Comparison of ENCODE assay signal across 23 cellular contexts in genomic region chr2:9220201-9220600, GRCh38. TPM values are rescaled to one million over a fixed set of nuclear protein-coding genes. Genes with fewer than 3 reads are reported as not detected.
DNase-seq lines count a peak whose midpoint lies in the region; ATAC-seq and TF ChIP-seq lines count a peak whose summit lies in the region.
"Had no signal": no experiment of that assay in that cellular context is flagged by ENCODE, and none has a peak within 500 bp of the region (broad histone marks: within the 10 kb centered on the region; RNA-seq: fewer than 3 reads in every experiment).

No MANE protein-coding gene starts in this region.

- ATAC-seq in lower lobe of right lung (peak; percentile 46 to 76), upper lobe of right lung (peak; percentile 34), GM21786 (IDR thresholded peaks at IDR 0.05; ENCODE audit: unreplicated experiment) (no peak)
- ATAC-seq: Right ventricle myocardium inferior had no signal

- H3K9me3 Mint-ChIP-seq in activated CD4-positive, alpha-beta memory T cell treated with anti-CD3 and anti-CD28 coated beads for 36 hours, result no peaks in the 10 kb centered on the region
- H3K9me3 Mint-ChIP-seq: CD14-positive monocyte had no signal

- DNase-seq in DMS53 (lab: John Stamatoyannopoulos, UW) (peak; percentile 55), DMS53 treated with DMSO at 0.1 percent for 48 hours (lab: John Stamatoyannopoulos, UW; ENCODE audit: unreplicated experiment) (no peak), NCI-H510A (lab: John Stamatoyannopoulos, UW) (peak; percentile 44), lower lobe of right lung (no peak), upper lobe of right lung (no peak), GM10266 (ENCODE audit: extremely low spot score) (no peak)
- DNase-seq in activated CD4-positive, alpha-beta memory T cell treated with anti-CD3 and anti-CD28 coated beads for 36 hours, result no peak
- DNase-seq: DND-41, GDM1, H9, Karpas-422, MV-4-11, NCI-H1105 treated with DMSO at 0.1 percent for 48 hours, NCI-H1694, NCI-H524, NCI-H82, T-helper 1 cell had no signal

- H3K36me3 ChIP-seq in lower lobe of right lung (no peaks in the 10 kb centered on the region), upper lobe of right lung (no peaks in the 10 kb centered on the region)

- H3K4me3 ChIP-seq in lower lobe of right lung, result no peak overlapping the region
- H3K4me3 ChIP-seq in upper lobe of right lung, result no peak overlapping the region
- H3K4me3 ChIP-seq: SJSA1 had no signal

- H3K27ac ChIP-seq in lower lobe of right lung (no peak overlapping the region), upper lobe of right lung (no peak overlapping the region)
- H3K27ac ChIP-seq: 22Rv1, SJSA1 had no signal

- H3K4me1 ChIP-seq in lower lobe of right lung (peaks cover 34% of the 10 kb centered on the region), upper lobe of right lung (peaks cover 20% of the 10 kb centered on the region)
- H3K4me1 ChIP-seq: SJSA1 had no signal

- POLR2A ChIA-PET in activated CD4-positive, alpha-beta memory T cell treated with anti-CD3 and anti-CD28 coated beads for 36 hours (lab: Charles Lee), result no interaction called here

- H3K36me3 Mint-ChIP-seq in activated CD4-positive, alpha-beta memory T cell treated with anti-CD3 and anti-CD28 coated beads for 36 hours, result no peaks in the 10 kb centered on the region

- no peak overlapping the region for H3K4me3 Mint-ChIP-seq in activated CD4-positive, alpha-beta memory T cell treated with anti-CD3 and anti-CD28 coated beads for 36 hours
- H3K4me3 Mint-ChIP-seq: B cell, CD14-positive monocyte, H9 had no signal

- no peak overlapping the region for H3K27ac Mint-ChIP-seq in activated CD4-positive, alpha-beta memory T cell treated with anti-CD3 and anti-CD28 coated beads for 36 hours
- H3K27ac Mint-ChIP-seq: B cell, CD14-positive monocyte, H9 had no signal

- no peak for TF ChIP-seq CTCF in lower lobe of right lung (IDR thresholded peaks at IDR 0.05)
- no peak for TF ChIP-seq CTCF in upper lobe of right lung (IDR thresholded peaks at IDR 0.05)
- TF ChIP-seq CTCF in GM10266 (IDR thresholded peaks at IDR 0.05; ENCODE audit: control insufficient read depth, insufficient read depth, low read depth, missing control alignments), result no peak

- CTCF ChIA-PET in activated CD4-positive, alpha-beta memory T cell treated with anti-CD3 and anti-CD28 coated beads for 36 hours (lab: Charles Lee), result no interaction called here

- intact Hi-C loops in lower lobe of right lung (cut with DNase I), result no loop called here
- intact Hi-C loops in upper lobe of right lung (cut with DNase I), result no loop called here
- intact Hi-C loops in activated CD4-positive, alpha-beta memory T cell treated with anti-CD3 and anti-CD28 coated beads for 36 hours (cut with micrococcal nuclease), result no loop called here

- no peaks in the 10 kb centered on the region for H3K27me3 ChIP-seq in lower lobe of right lung (ENCODE audit: low read depth)
- no peaks in the 10 kb centered on the region for H3K27me3 ChIP-seq in upper lobe of right lung
- H3K27me3 ChIP-seq: SJSA1 had no signal

- H3K27me3 Mint-ChIP-seq in activated CD4-positive, alpha-beta memory T cell treated with anti-CD3 and anti-CD28 coated beads for 36 hours, result peaks cover 6% of the 10 kb centered on the region

- H3K9me3 ChIP-seq in lower lobe of right lung, result no peaks in the 10 kb centered on the region
- no peaks in the 10 kb centered on the region for H3K9me3 ChIP-seq in upper lobe of right lung
- H3K9me3 ChIP-seq: SJSA1 had no signal

- H3K4me1 Mint-ChIP-seq in activated CD4-positive, alpha-beta memory T cell treated with anti-CD3 and anti-CD28 coated beads for 36 hours (ENCODE audit: low read depth), result peaks cover 3% of the 10 kb centered on the region
- H3K4me1 Mint-ChIP-seq: B cell had no signal

RNA-seq across cellular contexts. Expression of gene ASAP2, which starts 13.6 kb away (rescaled TPM):
- total RNA-seq in lower lobe of right lung (24.3 TPM), upper lobe of right lung (30.9 TPM)
- under 1 TPM; 0.26 to 0.97 TPM for total RNA-seq in activated CD4-positive, alpha-beta memory T cell treated with anti-CD3 and anti-CD28 coated beads for 36 hours
- total RNA-seq: B cell had no signal

Comparison
In these comparisons a context has a peak if more than half of its experiments do, and no peak if none do; other contexts are left out.
1. DNase-seq: peak in DMS53 (single experiment) and NCI-H510A (single experiment); none in DMS53 treated with DMSO at 0.1 percent for 48 hours (single experiment), lower lobe of right lung (single experiment), upper lobe of right lung (single experiment), GM10266 (single experiment) and activated CD4-positive, alpha-beta memory T cell treated with anti-CD3 and anti-CD28 coated beads for 36 hours (single experiment).
2. RNA of gene ASAP2, which starts 13.6 kb away (total RNA-seq): 30.9 TPM in upper lobe of right lung (single experiment) and 24.3 TPM in lower lobe of right lung (single experiment); 0.26 to 0.97 TPM in activated CD4-positive, alpha-beta memory T cell treated with anti-CD3 and anti-CD28 coated beads for 36 hours; every median in the first group is over 10 times any median in the second.